ENCODE assay signal across 17 cellular contexts in the genomic region with DNA sequence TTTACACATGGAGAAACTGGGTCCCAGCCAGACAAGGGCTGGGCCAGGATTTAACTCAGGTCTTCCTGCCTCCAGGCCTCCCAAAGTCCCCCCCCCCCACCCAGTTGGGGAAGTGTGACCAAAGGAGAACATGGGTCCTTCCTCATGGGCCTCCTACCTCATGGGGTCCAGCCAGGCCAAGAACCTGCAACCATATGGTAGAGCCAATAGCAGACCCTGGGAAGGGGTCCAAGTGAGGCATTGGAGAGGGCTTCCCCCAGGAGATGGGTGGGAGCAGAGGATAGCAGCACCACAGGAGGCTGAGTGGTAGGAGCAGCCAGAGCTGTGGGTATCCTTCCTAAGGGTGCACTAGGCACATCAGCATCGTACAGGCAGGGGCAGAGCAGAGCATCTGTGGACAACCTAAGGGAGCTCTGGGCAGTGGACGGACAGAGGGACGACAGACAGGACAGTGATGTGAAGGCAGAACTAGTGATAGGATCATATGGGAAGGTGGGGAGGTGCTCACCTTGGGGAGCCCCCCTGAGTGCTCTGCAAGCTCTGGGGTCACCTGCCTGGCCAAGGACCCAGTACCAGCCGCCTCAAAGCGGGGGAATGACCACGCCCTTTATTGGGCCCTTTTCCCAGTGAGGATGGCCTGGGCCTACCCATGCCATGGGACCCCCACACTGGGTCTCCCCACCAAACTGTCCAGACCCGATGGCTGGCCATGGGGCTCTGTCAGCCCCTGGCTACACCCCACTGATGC. TPM values are rescaled to one million over a fixed set of nuclear protein-coding genes. Genes with fewer than 3 reads are reported as not detected.
A peak's percentile ranks its signal among the peaks of the same experiment; 100 is the strongest.
DNase-seq lines count a peak whose midpoint lies in the region; ATAC-seq, FAIRE-seq and TF ChIP-seq lines count a peak whose summit lies in the region.
"Had no signal": no experiment of that assay in that cellular context is flagged by ENCODE, and none has a peak within 500 bp of the region (broad histone marks: within the 10 kb centered on the region; RNA-seq: fewer than 3 reads in every experiment).

No MANE protein-coding gene starts in this region.

- peak overlapping the region; percentile 30; the same call in 1 of the 2 replicates for H2BK5ac ChIP-seq in H1 (ENCODE audit: low read depth, low read length)

- peaks cover 0 to 2% (median under 1%) of the 10 kb centered on the region in 4 experiments; a peak in 4 of 7 replicates for H3K4me1 ChIP-seq in H1 (replicated peaks in 1 of 4; ENCODE audit: control insufficient read depth in 3 of 4, insufficient read depth in 4 of 4, low read length in 3 of 4)

- intact Hi-C loops in natural killer cell (cut with micrococcal nuclease) = no loop called here

- no peak for TF ChIP-seq POLR2A in H1 (IDR thresholded peaks at IDR 0.05; ENCODE audit: control extremely low read depth in 1 of 2, low read depth in 2 of 2, low read length in 2 of 2)

- CTCF ChIA-PET in H1 (lab: Charles Lee; ENCODE audit: partially characterized antibody) = interaction anchor here (0.7 to 10.7 kb wide), 16 partner anchors 12 to 282 kb away, joined by 3 to 369 read pairs (median 7); a partner anchor contains a TSS

- no peak overlapping the region for H4K8ac ChIP-seq in H1 (ENCODE audit: extremely low read depth, insufficient read depth, low read length)

- TF ChIP-seq RAD21 in H1 (IDR thresholded peaks at IDR 0.05 in 1 of 2, conservative IDR thresholded peaks at IDR 0.05 in 1 of 2; ENCODE audit: low read depth in 2 of 2, low read length in 2 of 2) = no peak

- no peak overlapping the region for H4K91ac ChIP-seq in H1 (replicated peaks; ENCODE audit: insufficient read length, low read length)

- no peaks in the 10 kb centered on the region for H3K36me3 ChIP-seq in H1 (ENCODE audit: control insufficient read depth in 2 of 4, insufficient read depth in 4 of 4, low read length in 3 of 4)

- peaks cover 4 to 6% of the 10 kb centered on the region in 2 experiments for H4K20me1 ChIP-seq in H1 (replicated peaks in 1 of 2; ENCODE audit: control insufficient read depth in 1 of 2, insufficient read depth in 2 of 2, low read length in 2 of 2)

- no peak for DNase-seq in natural killer cell
- DNase-seq in natural killer cell treated with Interleukin-12 subunit alpha and Interleukin-12 subunit beta and Interleukin-15 and Interleukin-18, amount 100 ng/mL, for 72 hours (ENCODE audit: low spot score) = no peak
- DNase-seq in H1 (ENCODE audit: low read depth in 1 of 2, low spot score in 2 of 2) = no peak
- DNase-seq in neural crest cell (ENCODE audit: low read depth, low spot score) = no peak
- DNase-seq in type B pancreatic cell (ENCODE audit: extremely low spot score, unreplicated experiment) = no peak
- no peak for DNase-seq in activated naive CD8-positive, alpha-beta T cell treated with anti-CD3 and anti-CD28 coated beads, Interleukin-2, amount 50 U/mL, for 24 hours
- DNase-seq in mucosa of gallbladder (ENCODE audit: low spot score) = no peak
- DNase-seq in globus pallidus (ENCODE audit: low spot score) = no peak
- DNase-seq: DMS79, H7, NCI-H1048, NCI-H1436 treated with DMSO at 0.1 percent for 48 hours, NCI-H2029, NCI-H526 had no signal

- H2BK15ac ChIP-seq in H1 (ENCODE audit: low read length) = 0 out of 2 replicates have a peak overlapping the region, but pooled peaks have one; percentile 40

- no peak overlapping the region for H3K4me2 ChIP-seq in H1 (ENCODE audit: insufficient read depth in 1 of 2, low read depth in 2 of 2, low read length in 2 of 2)

- no peak overlapping the region for H3K56ac ChIP-seq in H1 (replicated peaks; ENCODE audit: insufficient read length, low read depth, low read length)

- H3K23ac ChIP-seq in H1 (ENCODE audit: insufficient read length) = no peak overlapping the region

- H3K9me3 ChIP-seq in H1 (ENCODE audit: insufficient read depth in 2 of 2, low read depth in 1 of 2, low read length in 1 of 2) = no peaks in the 10 kb centered on the region

- no peak overlapping the region for H3K14ac ChIP-seq in H1 (ENCODE audit: insufficient read length)

- H3K18ac ChIP-seq in H1 (ENCODE audit: extremely low read depth, low read length) = no peak overlapping the region

- no peak overlapping the region for H2AK5ac ChIP-seq in H1 (ENCODE audit: low read depth, low read length)

- H2BK12ac ChIP-seq in H1 (ENCODE audit: low read depth, low read length) = no peak overlapping the region

- H4K5ac ChIP-seq in H1 (ENCODE audit: insufficient read length, low read depth, low read length) = no peak overlapping the region

- no peak overlapping the region for H3K27ac ChIP-seq in H1 (ENCODE audit: low read depth, low read length)
- H3K27ac ChIP-seq: C4-2B had no signal

- H3K4me1 Mint-ChIP-seq in natural killer cell (peaks cover 15 to 30% of the 10 kb centered on the region in 2 donors), neural crest cell (peaks cover 16% of the 10 kb centered on the region), type B pancreatic cell (ENCODE audit: unreplicated experiment) (no peaks in the 10 kb centered on the region)
- H3K4me1 Mint-ChIP-seq in natural killer cell treated with Interleukin-12 subunit alpha and Interleukin-12 subunit beta and Interleukin-15 and Interleukin-18, amount 100 ng/mL, for 72 hours (ENCODE audit: low read depth in 2 of 2) = peaks cover 4 to 7% of the 10 kb centered on the region in 2 donors
- H3K4me1 Mint-ChIP-seq in activated naive CD8-positive, alpha-beta T cell treated with anti-CD3 and anti-CD28 coated beads, Interleukin-2, amount 50 U/mL, for 24 hours = peaks cover 2% of the 10 kb centered on the region

- no peak for ATAC-seq in natural killer cell
- ATAC-seq in natural killer cell treated with Interleukin-12 subunit alpha and Interleukin-12 subunit beta and Interleukin-15 and Interleukin-18, amount 100 ng/mL, for 72 hours = no peak
- ATAC-seq in activated naive CD8-positive, alpha-beta T cell treated with anti-CD3 and anti-CD28 coated beads, Interleukin-2, amount 50 U/mL, for 24 hours = no peak
- ATAC-seq: Right ventricle myocardium inferior had no signal

- H3K27me3 ChIP-seq in H1 (replicated peaks in 1 of 4; ENCODE audit: control insufficient read depth in 3 of 4, extremely low read depth in 1 of 4, insufficient read depth in 3 of 4, low read length in 3 of 4) = peaks cover 0 to 16% (median 11%) of the 10 kb centered on the region in 4 experiments; a peak in 5 of 7 replicates

- H3K79me2 ChIP-seq in H1 (ENCODE audit: control insufficient read depth in 1 of 2, insufficient read depth in 2 of 2, low read length in 2 of 2) = no peaks in the 10 kb centered on the region

- H3K4me3 ChIP-seq in H1 (ENCODE audit: extremely low read depth in 1 of 4, insufficient read depth in 2 of 4, low read depth in 3 of 4, low read length in 4 of 4) = no peak overlapping the region

- no peak overlapping the region for H2BK120ac ChIP-seq in H1 (replicated peaks; ENCODE audit: low read depth, low read length)

- H3K4ac ChIP-seq in H1 (replicated peaks; ENCODE audit: insufficient read length, low read depth, low read length) = no peak overlapping the region

- TF ChIP-seq CTCF in natural killer cell (IDR thresholded peaks at IDR 0.05) = no peak
- no peak for TF ChIP-seq CTCF in H1 (IDR thresholded peaks at IDR 0.05; ENCODE audit: control extremely low read depth in 1 of 3, insufficient read depth in 1 of 3, low read depth in 1 of 3, low read length in 3 of 3)
- no peak for TF ChIP-seq CTCF in neural crest cell (conservative IDR thresholded peaks at IDR 0.05)
- no peak for TF ChIP-seq CTCF in type B pancreatic cell (conservative IDR thresholded peaks at IDR 0.05)

- H3K27me3 Mint-ChIP-seq in natural killer cell (ENCODE audit: low read depth in 2 of 2) (no peaks in the 10 kb centered on the region), neural crest cell (ENCODE audit: low read depth) (peaks cover 17% of the 10 kb centered on the region), type B pancreatic cell (peaks cover 18% of the 10 kb centered on the region)
- H3K27me3 Mint-ChIP-seq in natural killer cell treated with Interleukin-12 subunit alpha and Interleukin-12 subunit beta and Interleukin-15 and Interleukin-18, amount 100 ng/mL, for 72 hours = no peaks in the 10 kb centered on the region
- H3K27me3 Mint-ChIP-seq in activated naive CD8-positive, alpha-beta T cell treated with anti-CD3 and anti-CD28 coated beads, Interleukin-2, amount 50 U/mL, for 24 hours = peaks cover 12% of the 10 kb centered on the region

- POLR2A ChIA-PET in H1 (lab: Charles Lee; ENCODE audit: partially characterized antibody) = interaction anchor here (0.9 to 1.6 kb wide), 4 partner anchors 10 to 70 kb away, joined by 3 to 17 read pairs (median 3); no protein-coding TSS in a partner anchor

- 93% methylated on average over 7 of the region's 7 CpGs; no CpG with 5 or more reads in 1 of the 2 experiments for WGBS in H1 (ENCODE audit: extremely low coverage in 1 of 2, insufficient coverage in 1 of 2, insufficient read length in 1 of 2, insufficient replicate concordance in 2 of 2, low coverage in 1 of 2, low lambda C conversion rate in 2 of 2, missing lambda C conversion rate in 1 of 2), 2 experiments

- no peak overlapping the region for H3K9ac ChIP-seq in H1 (replicated peaks in 1 of 4; ENCODE audit: extremely low read depth in 1 of 4, low read depth in 3 of 4, low read length in 3 of 4)

- no peak overlapping the region for H2AFZ ChIP-seq in H1 (ENCODE audit: low read length)

- H3K36me3 Mint-ChIP-seq in natural killer cell (no peaks in the 10 kb centered on the region), neural crest cell (ENCODE audit: low read depth) (no peaks in the 10 kb centered on the region), type B pancreatic cell (no peaks in the 10 kb centered on the region)
- no peaks in the 10 kb centered on the region for H3K36me3 Mint-ChIP-seq in natural killer cell treated with Interleukin-12 subunit alpha and Interleukin-12 subunit beta and Interleukin-15 and Interleukin-18, amount 100 ng/mL, for 72 hours
- H3K36me3 Mint-ChIP-seq in activated naive CD8-positive, alpha-beta T cell treated with anti-CD3 and anti-CD28 coated beads, Interleukin-2, amount 50 U/mL, for 24 hours (ENCODE audit: low read depth) = no peaks in the 10 kb centered on the region

- H3K23me2 ChIP-seq in H1 (ENCODE audit: low read depth, low read length) = peaks cover 4% of the 10 kb centered on the region

- H2BK20ac ChIP-seq in H1 (ENCODE audit: low read length) = 0 out of 2 replicates have a peak overlapping the region, but pooled peaks have one; percentile 34

- peaks cover 3% of the 10 kb centered on the region; the same call in 1 of the 2 replicates for H3K79me1 ChIP-seq in H1 (ENCODE audit: low read depth, low read length)

- H3K27ac Mint-ChIP-seq in natural killer cell (no peak overlapping the region), neural crest cell (ENCODE audit: unreplicated experiment) (peak overlapping the region; percentile 84), type B pancreatic cell (no peak overlapping the region)
- H3K27ac Mint-ChIP-seq in natural killer cell treated with Interleukin-12 subunit alpha and Interleukin-12 subunit beta and Interleukin-15 and Interleukin-18, amount 100 ng/mL, for 72 hours = no peak overlapping the region
- no peak overlapping the region for H3K27ac Mint-ChIP-seq in activated naive CD8-positive, alpha-beta T cell treated with anti-CD3 and anti-CD28 coated beads, Interleukin-2, amount 50 U/mL, for 24 hours

- no peak for FAIRE-seq in H1 (lab: Jason Lieb, UNC)
- FAIRE-seq: GM12892 had no signal

- H3K4me3 Mint-ChIP-seq in natural killer cell (peak overlapping the region; percentile 22), neural crest cell (peak overlapping the region; percentile 56), type B pancreatic cell (peak overlapping the region; percentile 20)
- no peak overlapping the region for H3K4me3 Mint-ChIP-seq in natural killer cell treated with Interleukin-12 subunit alpha and Interleukin-12 subunit beta and Interleukin-15 and Interleukin-18, amount 100 ng/mL, for 72 hours
- no peak overlapping the region for H3K4me3 Mint-ChIP-seq in activated naive CD8-positive, alpha-beta T cell treated with anti-CD3 and anti-CD28 coated beads, Interleukin-2, amount 50 U/mL, for 24 hours

- H3K9me3 Mint-ChIP-seq in natural killer cell (no peaks in the 10 kb centered on the region), neural crest cell (no peaks in the 10 kb centered on the region), type B pancreatic cell (no peaks in the 10 kb centered on the region)
- H3K9me3 Mint-ChIP-seq in natural killer cell treated with Interleukin-12 subunit alpha and Interleukin-12 subunit beta and Interleukin-15 and Interleukin-18, amount 100 ng/mL, for 72 hours = no peaks in the 10 kb centered on the region
- H3K9me3 Mint-ChIP-seq in activated naive CD8-positive, alpha-beta T cell treated with anti-CD3 and anti-CD28 coated beads, Interleukin-2, amount 50 U/mL, for 24 hours = no peaks in the 10 kb centered on the region

- TF ChIP-seq EP300 in H1 (IDR thresholded peaks at IDR 0.05; ENCODE audit: borderline replicate concordance in 1 of 2, low read depth in 2 of 2, low read length in 2 of 2) = no peak

RNA-seq across cellular contexts. Expression of a gene that starts 4.5 kb away (rescaled TPM):
- total RNA-seq in natural killer cell = 10 to 100 TPM; 37.8 to 62.0 (median 38.7) TPM
- total RNA-seq in natural killer cell treated with Interleukin-12 subunit alpha and Interleukin-12 subunit beta and Interleukin-15 and Interleukin-18, amount 100 ng/mL, for 72 hours = 1 to 10 TPM; 3.7 to 3.8 TPM
- 43.2 and 49.6 TPM in 2 replicates for total RNA-seq in H1 (2021; fragmentation: NEBNext Ultra II Directional; extraction: Animal tissue kit (Norgen Biotek cat#: 25700))
- polyA plus RNA-seq in H1 (2011; rRNA removed) = 31.0 and 68.3 TPM in 2 replicates
- polyA plus RNA-seq in H1 (2011; cell fraction: cytosol; rRNA removed) = 68.4 TPM
- 444 TPM for polyA plus RNA-seq in H1 (2011; cell fraction: nucleus; rRNA removed)
- 37.9 to 61.7 TPM (median 55.2 TPM) in 4 replicates for polyA plus RNA-seq in H1 (2012, experiment 1 of 2)
- 25.1 TPM for polyA plus RNA-seq in H1 (2012, experiment 2 of 2)
- 23.2 TPM for polyA plus RNA-seq in H1 (2013, experiment 1 of 2)
- 21.9 TPM for polyA plus RNA-seq in H1 (2013, experiment 2 of 2)
- polyA minus RNA-seq in H1 (2011; rRNA and poly(A)+ RNA removed) = 18.4 and 21.2 TPM in 2 replicates
- 28.8 TPM for polyA minus RNA-seq in H1 (2011; cell fraction: cytosol; rRNA and poly(A)+ RNA removed)
- polyA minus RNA-seq in H1 (2011; cell fraction: nucleus; rRNA and poly(A)+ RNA removed) = 88.4 TPM
- total RNA-seq in neural crest cell = 93.5 and 105 TPM in 2 replicates
- 40.8 and 55.3 TPM in 2 replicates for total RNA-seq in type B pancreatic cell (ENCODE audit: low replicate concordance)
- 44.3 TPM for total RNA-seq in mucosa of gallbladder

RNA-seq across cellular contexts. Expression of a gene that starts 8.7 kb away (rescaled TPM):
- total RNA-seq in natural killer cell (10 to 100 TPM; 33.3 to 53.0 (median 46.2) TPM), neural crest cell (12.8 and 13.4 TPM in 2 replicates), type B pancreatic cell (ENCODE audit: low replicate concordance) (17.4 and 32.1 TPM in 2 replicates), mucosa of gallbladder (39.4 TPM)
- total RNA-seq in natural killer cell treated with Interleukin-12 subunit alpha and Interleukin-12 subunit beta and Interleukin-15 and Interleukin-18, amount 100 ng/mL, for 72 hours = 10 to 100 TPM; 50.5 to 61.6 TPM
- 10.1 and 13.6 TPM in 2 replicates for total RNA-seq in H1 (2021; fragmentation: NEBNext Ultra II Directional; extraction: Animal tissue kit (Norgen Biotek cat#: 25700))
- polyA plus RNA-seq in H1 (2011; rRNA removed) = 18.2 and 18.4 TPM in 2 replicates
- polyA plus RNA-seq in H1 (2011; cell fraction: cytosol; rRNA removed) = 18.8 TPM
- 19.5 TPM for polyA plus RNA-seq in H1 (2011; cell fraction: nucleus; rRNA removed)
- 7.8 to 13.8 TPM (median 12.6 TPM) in 4 replicates for polyA plus RNA-seq in H1 (2012, experiment 1 of 2)
- polyA plus RNA-seq in H1 (2012, experiment 2 of 2) = 11.7 TPM
- 5.2 TPM for polyA plus RNA-seq in H1 (2013, experiment 1 of 2)
- 5.0 TPM for polyA plus RNA-seq in H1 (2013, experiment 2 of 2)
- polyA minus RNA-seq in H1 (2011; rRNA and poly(A)+ RNA removed) = 32.1 and 36.1 TPM in 2 replicates
- 7.8 TPM for polyA minus RNA-seq in H1 (2011; cell fraction: cytosol; rRNA and poly(A)+ RNA removed)
- polyA minus RNA-seq in H1 (2011; cell fraction: nucleus; rRNA and poly(A)+ RNA removed) = 11.9 TPM

Comparison
In these comparisons a context has a peak if more than half of its experiments do, and no peak if none do; other contexts are left out.
1. H3K4me3 Mint-ChIP-seq: peak in natural killer cell (single experiment), neural crest cell (single experiment) and type B pancreatic cell (single experiment); none in natural killer cell treated with Interleukin-12 subunit alpha and Interleukin-12 subunit beta and Interleukin-15 and Interleukin-18, amount 100 ng/mL, for 72 hours (single experiment) and activated naive CD8-positive, alpha-beta T cell treated with anti-CD3 and anti-CD28 coated beads, Interleukin-2, amount 50 U/mL, for 24 hours (single experiment).